20 cellular contexts compared by ENCODE assay signal in the genomic region with DNA sequence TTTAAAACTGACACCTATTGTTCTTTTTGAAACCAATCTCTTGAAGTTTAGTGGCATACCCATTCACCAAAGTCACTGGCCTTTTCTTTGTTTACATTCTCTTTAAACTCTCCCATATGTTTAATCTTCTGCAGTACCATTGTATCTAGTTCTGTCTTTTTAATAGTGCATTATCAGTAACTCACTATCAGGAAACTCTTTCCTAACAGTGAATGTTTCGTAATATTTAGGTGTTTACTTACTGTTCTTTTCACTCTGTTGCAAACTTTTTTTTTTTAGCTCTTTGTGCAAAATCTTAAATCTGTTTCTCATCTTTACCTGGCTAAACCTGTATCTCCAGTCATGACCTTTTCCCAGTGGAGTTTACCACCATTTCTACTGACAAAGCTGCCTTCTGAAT. TPM values are rescaled to one million over a fixed set of nuclear protein-coding genes. Genes with fewer than 3 reads are reported as not detected.
A peak's percentile ranks its signal among the peaks of the same experiment; 100 is the strongest.
DNase-seq lines count a peak whose midpoint lies in the region; ATAC-seq and TF ChIP-seq lines count a peak whose summit lies in the region.
"Had no signal": no experiment of that assay in that cellular context is flagged by ENCODE, and none has a peak within 500 bp of the region (broad histone marks: within the 10 kb centered on the region; RNA-seq: fewer than 3 reads in every experiment).

No MANE protein-coding gene starts in this region.

- no peaks in the 10 kb centered on the region for H3K9me3 Mint-ChIP-seq in Calu3 (ENCODE audit: low read depth, unreplicated experiment)
- H3K9me3 Mint-ChIP-seq: CD8-positive, alpha-beta memory T cell had no signal

- TF ChIP-seq CTCF in Calu3 (IDR thresholded peaks at IDR 0.05; ENCODE audit: unreplicated experiment) (no peak), PC-3 (conservative IDR thresholded peaks at IDR 0.05; ENCODE audit: low read depth, low read length) (no peak), fibroblast of the aortic adventitia (IDR thresholded peaks at IDR 0.05; ENCODE audit: insufficient read depth, low read length) (no peak), neutrophil (IDR thresholded peaks at IDR 0.05) (no peak)

- no peak overlapping the region for H2AFZ ChIP-seq in PC-3 (ENCODE audit: low read length)

- H3K36me3 Mint-ChIP-seq in Calu3 (ENCODE audit: insufficient read depth, unreplicated experiment) = peaks cover 15% of the 10 kb centered on the region

- ATAC-seq in PC-3 (no peak), HG03378 (IDR thresholded peaks at IDR 0.05; ENCODE audit: unreplicated experiment) (no peak), GM18870 (IDR thresholded peaks at IDR 0.05; ENCODE audit: unreplicated experiment) (no peak), GM21825 (IDR thresholded peaks at IDR 0.05; ENCODE audit: unreplicated experiment) (no peak)
- ATAC-seq: GM12878 had no signal

- H3K27me3 Mint-ChIP-seq in Calu3 (ENCODE audit: unreplicated experiment) = no peaks in the 10 kb centered on the region
- H3K27me3 Mint-ChIP-seq: CD8-positive, alpha-beta memory T cell had no signal

- peaks cover 9% of the 10 kb centered on the region for H3K4me1 ChIP-seq in PC-3 (ENCODE audit: insufficient read depth, low read length)
- peaks cover 10 to 12% of the 10 kb centered on the region in 2 experiments for H3K4me1 ChIP-seq in neutrophil (ENCODE audit: control insufficient read depth in 1 of 2, insufficient read depth in 1 of 2, low read depth in 1 of 2, low read length in 1 of 2)
- H3K4me1 ChIP-seq: SJCRH30 had no signal

- CTCF ChIA-PET in Calu3 (lab: Charles Lee) = interaction anchor here (1.1 to 1.2 kb wide), 2 partner anchors 27 to 69 kb away, joined by 3 to 4 read pairs; no protein-coding TSS in a partner anchor
- CTCF ChIA-PET in PC-3 (lab: Charles Lee) = no interaction called here

- H3K4me3 ChIP-seq in PC-3 (ENCODE audit: low read length) = no peak overlapping the region
- no peak overlapping the region for H3K4me3 ChIP-seq in fibroblast of the aortic adventitia (ENCODE audit: low read depth, low read length)
- H3K4me3 ChIP-seq in neutrophil (ENCODE audit: low read depth in 1 of 2, low read length in 1 of 2) = no peak overlapping the region
- H3K4me3 ChIP-seq: BLaER1 treated with 17β-estradiol and CSF1 and Interleukin-3, amounts not matched to agents 10 nM and 100 nM; GM12878; SJCRH30 had no signal

- H3K4me3 Mint-ChIP-seq in Calu3 (ENCODE audit: low read depth, unreplicated experiment) = peak overlapping the region; percentile 6
- H3K4me3 Mint-ChIP-seq: CD8-positive, alpha-beta memory T cell had no signal

- no TSS peak for BruUV-seq in Calu3 (replicated peaks; lab: Mats Ljungman, UMichigan)
- BruUV-seq in PC-3 (replicated peaks; lab: Mats Ljungman, UMichigan) = no TSS peak

- H3K9me2 ChIP-seq in PC-3 (replicated peaks; ENCODE audit: low read length) = no peaks in the 10 kb centered on the region

- DNase-seq in Calu3 (no peak), PC-3 (peak; percentile 12), fibroblast of the aortic adventitia (ENCODE audit: low read depth) (peak; percentile 26), NCI-H345 treated with DMSO at 0.1 percent for 48 hours (lab: John Stamatoyannopoulos, UW; ENCODE audit: unreplicated experiment) (no peak)
- DNase-seq: CD8-positive, alpha-beta memory T cell; DND-41; HCEC 1CT; Kasumi-1; MM.1S; NCI-H1105 treated with DMSO at 0.1 percent for 48 hours; NCI-H1694 treated with DMSO at 0.1 percent for 48 hours; NCI-H446; NK-92 treated with Interleukin-12 subunit alpha and Interleukin-12 subunit beta, amount 100 ng/mL, for 24 hours; SJCRH30 had no signal

- POLR2A ChIA-PET in PC-3 (lab: Charles Lee; ENCODE audit: unreplicated experiment) = no interaction called here

- peaks cover 24% of the 10 kb centered on the region; the same call in 1 of the 2 replicates for H4K20me1 ChIP-seq in PC-3 (ENCODE audit: low read length)

- intact Hi-C loops in Calu3 (cut with micrococcal nuclease; ENCODE audit: unreplicated experiment) (no loop called here), PC-3 (cut with micrococcal nuclease) (no loop called here)

- H3K27ac ChIP-seq in PC-3 (ENCODE audit: low read length) (no peak overlapping the region), neutrophil (peak overlapping the region; percentile 32)
- H3K27ac ChIP-seq: BLaER1 treated with 17β-estradiol and CSF1 and Interleukin-3, amounts not matched to agents 10 nM and 100 nM; SJCRH30 had no signal

- peaks cover 13% of the 10 kb centered on the region; the same call in 1 of the 2 replicates for H3K36me3 ChIP-seq in PC-3 (ENCODE audit: low read depth, low read length)
- H3K36me3 ChIP-seq in neutrophil = no peaks in the 10 kb centered on the region

- H3K4me2 ChIP-seq in PC-3 (ENCODE audit: low read length) = no peak overlapping the region

- no peaks in the 10 kb centered on the region for H3K27me3 ChIP-seq in PC-3 (ENCODE audit: low read length)
- no peaks in the 10 kb centered on the region for H3K27me3 ChIP-seq in neutrophil
- H3K27me3 ChIP-seq: BLaER1 treated with 17β-estradiol and CSF1 and Interleukin-3, amounts not matched to agents 10 nM and 100 nM; SJCRH30 had no signal

- no peaks in the 10 kb centered on the region for H3F3A ChIP-seq in PC-3 (ENCODE audit: low read length, unreplicated experiment)

- H3K79me2 ChIP-seq in PC-3 (ENCODE audit: low read length) = peaks cover 92% of the 10 kb centered on the region

- H3K9me3 ChIP-seq in PC-3 (ENCODE audit: low read length) (no peaks in the 10 kb centered on the region), neutrophil (no peaks in the 10 kb centered on the region)
- H3K9me3 ChIP-seq: BLaER1 treated with 17β-estradiol and CSF1 and Interleukin-3, amounts not matched to agents 10 nM and 100 nM; SJCRH30 had no signal

- H3K27ac Mint-ChIP-seq in Calu3 (ENCODE audit: unreplicated experiment) = peak overlapping the region; percentile 17

- no peak overlapping the region for H3K9ac ChIP-seq in PC-3 (ENCODE audit: low read length)
- H3K9ac ChIP-seq: BLaER1 treated with 17β-estradiol and CSF1 and Interleukin-3, amounts not matched to agents 10 nM and 100 nM had no signal

- peaks cover 60% of the 10 kb centered on the region for H3K4me1 Mint-ChIP-seq in Calu3 (ENCODE audit: low read depth, unreplicated experiment)

RNA-seq across cellular contexts. Expression of a gene that starts 17.2 kb away (rescaled TPM):
- total RNA-seq in Calu3 (2022) (93.1 and 94.2 TPM in 2 replicates), PC-3 (2014; rRNA removed) (19.8 and 28.5 TPM in 2 replicates), fibroblast of the aortic adventitia (ENCODE audit: low replicate concordance) (88.7 and 590 TPM in 2 replicates)

RNA-seq across cellular contexts. Expression of a gene that starts 43.1 kb away (rescaled TPM):
- 0.37 and 0.42 TPM in 2 replicates for total RNA-seq in Calu3 (2022)
- not detected in 2 replicates for total RNA-seq in PC-3 (2014; rRNA removed)
- not detected in 2 replicates for total RNA-seq in fibroblast of the aortic adventitia (ENCODE audit: low replicate concordance)
- total RNA-seq: CD8-positive, alpha-beta memory T cell; GM12878 had no signal

Comparison
In these comparisons a context has a peak if more than half of its experiments do, and no peak if none do; other contexts are left out.
1. DNase-seq: peak in PC-3 (single experiment) and fibroblast of the aortic adventitia (single experiment); none in Calu3 (single experiment) and NCI-H345 treated with DMSO at 0.1 percent for 48 hours (single experiment).